18 cellular contexts compared by ENCODE assay signal in genomic region chr13:114203536-114203935, GRCh38. TPM values are rescaled to one million over a fixed set of nuclear protein-coding genes. Genes with fewer than 3 reads are reported as not detected.
DNase-seq lines count a peak whose midpoint lies in the region; ATAC-seq, FAIRE-seq and TF ChIP-seq lines count a peak whose summit lies in the region.
"Had no signal": no experiment of that assay in that cellular context is flagged by ENCODE, and none has a peak within 500 bp of the region (broad histone marks: within the 10 kb centered on the region; RNA-seq: fewer than 3 reads in every experiment).

No MANE protein-coding gene starts in this region.

- in situ Hi-C loops in KBM-7 (cut with MboI; ENCODE audit: low pct_unique_long_range_greater_than_20kb, low sequenced_read_pairs), result no loop called here

- no peak for TF ChIP-seq POLR2A in body of pancreas (IDR thresholded peaks at IDR 0.05)

- peak overlapping the region; percentile 63 for H2AFZ ChIP-seq in keratinocyte (ENCODE audit: control insufficient read depth, low read length)

- H3K4me2 ChIP-seq in keratinocyte (ENCODE audit: control insufficient read depth, extremely low read depth, insufficient read depth, low read depth, low read length), result peak overlapping the region; percentile 10

- H3K27me3 ChIP-seq in keratinocyte (ENCODE audit: control insufficient read depth, extremely low read depth, insufficient read depth, low read length), result peaks cover 9% of the 10 kb centered on the region
- H3K27me3 ChIP-seq in A673 (replicated peaks; ENCODE audit: insufficient read depth, low read depth, low read length, poor library complexity), result no peaks in the 10 kb centered on the region
- H3K27me3 ChIP-seq in body of pancreas, result no peaks in the 10 kb centered on the region
- H3K27me3 ChIP-seq: brain microvascular endothelial cell had no signal

- WGBS in body of pancreas, 2 donors, result 55 to 86% methylated on average over 4 of the region's 4 CpGs

- peak; percentile 32 for DNase-seq in activated T-cell treated with anti-CD3 and anti-CD28 coated beads for 1 hour (ENCODE audit: low read depth)
- DNase-seq in activated T-cell treated with anti-CD3 and anti-CD28 coated beads, Interleukin-2, amount 50 U/mL, for 1 hour, result no peak
- peak; percentile 59 for DNase-seq in KBM-7
- DNase-seq in UCSD-AML1 (lab: John Stamatoyannopoulos, UW; ENCODE audit: unreplicated experiment), result peak; percentile 50
- no peak for DNase-seq in keratinocyte (ENCODE audit: low read depth, low spot score)
- no peak for DNase-seq in A673 (ENCODE audit: low spot score)
- no peak for DNase-seq in body of pancreas
- DNase-seq: brain microvascular endothelial cell, heart left ventricle, naive B cell, NCI-H524 treated with DMSO at 0.1 percent for 48 hours, psoas muscle, SIG-M5 had no signal

- H3K4me3 ChIP-seq in keratinocyte (ENCODE audit: control insufficient read depth in 2 of 3, extremely low read depth in 1 of 3, insufficient read depth in 2 of 3, low read depth in 1 of 3, low read length in 3 of 3), result no peak overlapping the region
- H3K4me3 ChIP-seq in A673 (ENCODE audit: low read depth, low read length, poor library complexity, severe bottlenecking), result no peak overlapping the region
- no peak overlapping the region for H3K4me3 ChIP-seq in body of pancreas
- H3K4me3 ChIP-seq: heart left ventricle, psoas muscle had no signal

- H3K4me1 ChIP-seq in keratinocyte (ENCODE audit: control insufficient read depth, extremely low read depth, insufficient read depth, low read length) (peaks cover 7% of the 10 kb centered on the region), A673 (ENCODE audit: insufficient read depth, low read length, poor library complexity, severe bottlenecking) (peaks cover 3% of the 10 kb centered on the region), body of pancreas (no peaks in the 10 kb centered on the region)
- H3K4me1 ChIP-seq: heart left ventricle, psoas muscle had no signal

- no peaks in the 10 kb centered on the region for H3K9me1 ChIP-seq in keratinocyte (ENCODE audit: control insufficient read depth, extremely low read depth, insufficient read depth, low read length)

- FAIRE-seq in keratinocyte (lab: Jason Lieb, UNC), result peak; percentile 84

- CTCF ChIA-PET in A673 (lab: Charles Lee), result no interaction called here

- H3K9me3 ChIP-seq in keratinocyte (ENCODE audit: control insufficient read depth, low read depth, low read length), result peaks cover 2% of the 10 kb centered on the region
- no peaks in the 10 kb centered on the region for H3K9me3 ChIP-seq in A673 (ENCODE audit: low read depth, low read length, poor library complexity, severe bottlenecking)
- no peaks in the 10 kb centered on the region for H3K9me3 ChIP-seq in body of pancreas
- H3K9me3 ChIP-seq: psoas muscle had no signal

- TF ChIP-seq CTCF in keratinocyte (optimal IDR thresholded peaks at IDR 0.05 in 1 of 3, IDR thresholded peaks at IDR 0.05 in 1 of 3, conservative IDR thresholded peaks at IDR 0.05 in 1 of 3; ENCODE audit: extremely low read depth in 1 of 3, insufficient read depth in 2 of 3, low read length in 3 of 3), result no peak
- no peak for TF ChIP-seq CTCF in A673 (conservative IDR thresholded peaks at IDR 0.05; ENCODE audit: low read depth, low read length)
- TF ChIP-seq CTCF in body of pancreas (IDR thresholded peaks at IDR 0.05), result no peak

- no peak for ATAC-seq in body of pancreas
- ATAC-seq in HG02852 (IDR thresholded peaks at IDR 0.05; ENCODE audit: unreplicated experiment), result no peak
- ATAC-seq: heart left ventricle, psoas muscle had no signal

- intact Hi-C loops in A673 (cut with micrococcal nuclease; ENCODE audit: unreplicated experiment), result no loop called here
- intact Hi-C loops in body of pancreas (cut with DNase I), result no loop called here

- no peaks in the 10 kb centered on the region for H3K79me2 ChIP-seq in keratinocyte (ENCODE audit: control insufficient read depth, insufficient read depth, low read length)

- dilution Hi-C loops in keratinocyte (cut with MboI; ENCODE audit: extremely low pct_ligation_motif_present, low sequenced_read_pairs), result no loop called here

- H3K27ac ChIP-seq in keratinocyte (ENCODE audit: control insufficient read depth, insufficient read depth, low read length) (no peak overlapping the region), A673 (ENCODE audit: low read depth, low read length, poor library complexity, severe bottlenecking) (no peak overlapping the region), body of pancreas (no peak overlapping the region)
- H3K27ac ChIP-seq: brain microvascular endothelial cell, heart left ventricle, psoas muscle had no signal

- no peaks in the 10 kb centered on the region for H3K36me3 ChIP-seq in keratinocyte (ENCODE audit: control insufficient read depth in 2 of 2, extremely low read depth in 1 of 2, insufficient read depth in 2 of 2, low read length in 2 of 2)
- H3K36me3 ChIP-seq in A673 (ENCODE audit: insufficient read depth, low read length, poor library complexity, severe bottlenecking), result no peaks in the 10 kb centered on the region
- H3K36me3 ChIP-seq in body of pancreas (replicated peaks in 1 of 2; ENCODE audit: insufficient read depth in 1 of 2, low read depth in 2 of 2), result no peaks in the 10 kb centered on the region
- H3K36me3 ChIP-seq: brain microvascular endothelial cell, heart left ventricle had no signal

- no peaks in the 10 kb centered on the region for H4K20me1 ChIP-seq in keratinocyte (ENCODE audit: control insufficient read depth, extremely low read depth, insufficient read depth, low read length)

- no peak overlapping the region for H3K9ac ChIP-seq in keratinocyte (ENCODE audit: control insufficient read depth, extremely low read depth, insufficient read depth, low read length)

- POLR2A ChIA-PET in A673 (lab: Charles Lee; ENCODE audit: low non-redundant PET), result no interaction called here

- BruUV-seq in A673 (replicated peaks; lab: Mats Ljungman, UMichigan), result no TSS peak

RNA-seq across cellular contexts. Expression of gene CFAP97D2, which starts 24.5 kb away (rescaled TPM):
- not detected in 3 replicates for polyA plus RNA-seq in keratinocyte
- polyA plus RNA-seq in keratinocyte (2011; ENCODE audit: low read depth), result not detected
- not detected in 2 replicates for polyA plus RNA-seq in keratinocyte (2011; cell fraction: cytosol; rRNA removed)
- polyA plus RNA-seq in keratinocyte (2011; cell fraction: nucleus; rRNA removed), result not detected in 2 replicates
- polyA plus RNA-seq in keratinocyte (2012; ENCODE audit: low replicate concordance), result not detected in 2 replicates
- not detected in 3 replicates for polyA minus RNA-seq in keratinocyte
- polyA minus RNA-seq in keratinocyte (2011; cell fraction: cytosol; rRNA and poly(A)+ RNA removed), result not detected
- not detected in 2 replicates for polyA minus RNA-seq in keratinocyte (2011; cell fraction: nucleus; rRNA and poly(A)+ RNA removed)
- not detected in 2 replicates for total RNA-seq in A673 (2021)
- not detected for total RNA-seq in body of pancreas
- total RNA-seq: CD8-positive, alpha-beta memory T cell; fibroblast of lung; heart left ventricle; lung microvascular endothelial cell; psoas muscle had no signal
- polyA plus RNA-seq: AG04450, fibroblast of lung, heart left ventricle had no signal

RNA-seq across cellular contexts. Expression of gene CDC16, which starts 31.2 kb away (rescaled TPM):
- 66.4 to 91.8 TPM (median 74.5 TPM) in 3 replicates for polyA plus RNA-seq in keratinocyte
- 117 TPM for polyA plus RNA-seq in keratinocyte (2011; ENCODE audit: low read depth)
- polyA plus RNA-seq in keratinocyte (2011; cell fraction: cytosol; rRNA removed), result 54.7 and 95.4 TPM in 2 replicates
- 123 and 150 TPM in 2 replicates for polyA plus RNA-seq in keratinocyte (2011; cell fraction: nucleus; rRNA removed)
- polyA plus RNA-seq in keratinocyte (2012; ENCODE audit: low replicate concordance), result 52.5 and 53.2 TPM in 2 replicates
- 20.1 to 79.7 TPM (median 41.6 TPM) in 3 replicates for polyA minus RNA-seq in keratinocyte
- polyA minus RNA-seq in keratinocyte (2011; cell fraction: cytosol; rRNA and poly(A)+ RNA removed), result 34.7 TPM
- polyA minus RNA-seq in keratinocyte (2011; cell fraction: nucleus; rRNA and poly(A)+ RNA removed), result 36.8 and 65.9 TPM in 2 replicates
- total RNA-seq in A673 (2021) (61.1 and 63.3 TPM in 2 replicates), body of pancreas (10 to 100 TPM; 46.7 to 63.9 TPM)

Comparison
In these comparisons a context has a peak if more than half of its experiments do, and no peak if none do; other contexts are left out.
1. DNase-seq: peak in activated T-cell treated with anti-CD3 and anti-CD28 coated beads for 1 hour (single experiment), KBM-7 (single experiment) and UCSD-AML1 (single experiment); none in activated T-cell treated with anti-CD3 and anti-CD28 coated beads, Interleukin-2, amount 50 U/mL, for 1 hour (single experiment), keratinocyte (single experiment), A673 (single experiment) and body of pancreas (0 of 4).